Comparison of ENCODE assay signal across 33 cellular contexts in the genomic region with DNA sequence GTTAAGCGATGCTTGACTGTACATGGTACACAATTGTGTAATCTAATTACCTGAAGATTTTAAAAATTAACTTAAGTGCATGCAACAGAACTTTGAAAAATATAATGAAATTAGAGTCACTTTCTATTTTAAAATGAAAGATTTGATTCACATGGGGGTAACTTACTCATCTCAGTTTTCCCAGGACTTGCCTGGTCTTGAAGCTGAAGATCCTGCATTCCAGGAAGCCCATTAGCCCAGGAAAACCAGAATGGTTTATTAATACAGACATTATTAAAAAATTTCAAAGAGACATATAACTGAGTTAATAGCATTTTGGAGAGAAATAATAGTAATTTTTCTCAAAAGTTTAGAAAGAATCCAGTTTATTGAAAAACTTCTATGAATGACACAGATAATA.
"Had no signal": no experiment of that assay in that cellular context is flagged by ENCODE, and none has a peak within 500 bp of the region (broad histone marks: within the 10 kb centered on the region; RNA-seq: fewer than 3 reads in every experiment).

No MANE protein-coding gene starts in this region.

- H3K27ac Mint-ChIP-seq: activated B cell treated with CpG ODN at 0.5 μM for 24 hours; activated CD8-positive, alpha-beta T cell treated with anti-CD3 and anti-CD28 coated beads for 36 hours; activated naive CD8-positive, alpha-beta T cell; activated T-helper 17 cell treated with anti-CD3 and anti-CD28 coated beads, Interleukin-2, amount 50 U/mL, for 72 hours; effector memory CD8-positive, alpha-beta T cell; T-helper 17 cell; T-helper 2 cell treated with Interferon-gamma antibody and Interleukin-4, amounts not matched to agents 5 μg/mL and 100 μg/mL, for 36 hours had no signal

- H3K9me3 ChIP-seq: gastrocnemius medialis, heart left ventricle had no signal

- H3K4me3 Mint-ChIP-seq: activated B cell treated with CpG ODN at 0.5 μM for 24 hours; activated CD8-positive, alpha-beta T cell treated with anti-CD3 and anti-CD28 coated beads for 36 hours; activated naive CD8-positive, alpha-beta T cell; activated T-cell treated with anti-CD3 and anti-CD28 coated beads, Interleukin-2, amount 50 U/mL, for 4 hours; activated T-helper 17 cell treated with anti-CD3 and anti-CD28 coated beads, Interleukin-2, amount 50 U/mL, for 72 hours; effector memory CD8-positive, alpha-beta T cell; T-helper 17 cell; T-helper 2 cell treated with Interferon-gamma antibody and Interleukin-4, amounts not matched to agents 5 μg/mL and 100 μg/mL, for 36 hours had no signal

- H3K4me1 Mint-ChIP-seq: activated B cell treated with CpG ODN at 0.5 μM for 24 hours; activated T-helper 17 cell treated with anti-CD3 and anti-CD28 coated beads, Interleukin-2, amount 50 U/mL, for 72 hours; T-helper 17 cell had no signal

- H3K9me3 Mint-ChIP-seq: activated B cell treated with CpG ODN at 0.5 μM for 24 hours; activated CD8-positive, alpha-beta T cell treated with anti-CD3 and anti-CD28 coated beads for 36 hours; activated T-cell treated with anti-CD3 and anti-CD28 coated beads, Interleukin-2, amount 50 U/mL, for 4 hours; activated T-helper 17 cell treated with anti-CD3 and anti-CD28 coated beads, Interleukin-2, amount 50 U/mL, for 72 hours; effector memory CD8-positive, alpha-beta T cell; T-helper 2 cell treated with Interferon-gamma antibody and Interleukin-4, amounts not matched to agents 5 μg/mL and 100 μg/mL, for 36 hours had no signal

- DNase-seq: activated B cell treated with CpG ODN at 0.5 μM for 24 hours; activated CD4-positive, alpha-beta T cell treated with anti-CD3 and anti-CD28 coated beads for 48 hours; activated CD4-positive, alpha-beta T cell treated with anti-CD3 and anti-CD28 coated beads, Interleukin-2, amount 50 U/mL, for 1 hour; activated CD4-positive, alpha-beta T cell treated with anti-CD3 and anti-CD28 coated beads, Interleukin-2, amount 50 U/mL, for 48 hours; activated CD8-positive, alpha-beta memory T cell treated with anti-CD3 and anti-CD28 coated beads for 24 hours; activated CD8-positive, alpha-beta T cell treated with anti-CD3 and anti-CD28 coated beads for 36 hours; activated effector memory CD4-positive, alpha-beta T cell treated with Interleukin-2 at 50 U/mL for 16 hours; activated gamma-delta T cell treated with Interleukin-2 at 50 U/mL for 16 hours; activated naive CD4-positive, alpha-beta T cell treated with anti-CD3 and anti-CD28 coated beads, Interleukin-2, amount 50 U/mL, for 16 hours; activated naive CD4-positive, alpha-beta T cell treated with Interleukin-2 at 50 U/mL for 16 hours; activated T-cell treated with anti-CD3 and anti-CD28 coated beads, Interleukin-2, amount 50 U/mL, for 4 hours; amniotic stem cell; anterior cingulate cortex; brain microvascular endothelial cell; caudate nucleus; cortex of kidney; dermis blood vessel endothelial cell; effector CD4-positive, alpha-beta T cell; effector memory CD8-positive, alpha-beta T cell; foreskin fibroblast; gastrocnemius medialis; glutamatergic neuron; heart left ventricle; T-helper 17 cell; T1000; WERI-Rb-1 had no signal

- H3K36me3 ChIP-seq: brain microvascular endothelial cell, gastrocnemius medialis, heart left ventricle, WERI-Rb-1 had no signal

- H3K4me1 ChIP-seq: gastrocnemius medialis, heart left ventricle had no signal

- H3K4me3 ChIP-seq: gastrocnemius medialis, heart left ventricle had no signal

- H3K27me3 ChIP-seq: brain microvascular endothelial cell, gastrocnemius medialis had no signal

- H3K27me3 Mint-ChIP-seq: activated CD8-positive, alpha-beta T cell treated with anti-CD3 and anti-CD28 coated beads for 36 hours; effector memory CD8-positive, alpha-beta T cell had no signal

- FAIRE-seq: colon, endothelial cell of umbilical vein had no signal

- ATAC-seq: activated CD4-positive, CD25-positive, alpha-beta regulatory T cell treated with anti-CD3 and anti-CD28 coated beads, Interleukin-2, amount 50 U/mL, for 24 hours; activated CD8-positive, alpha-beta T cell treated with anti-CD3 and anti-CD28 coated beads for 36 hours; activated T-cell treated with anti-CD3 and anti-CD28 coated beads, Interleukin-2, amount 50 U/mL, for 4 hours; activated T-helper 17 cell treated with anti-CD3 and anti-CD28 coated beads, Interleukin-2, amount 50 U/mL, for 72 hours; effector memory CD8-positive, alpha-beta T cell; esophagus mucosa; gastrocnemius medialis; heart left ventricle; T-helper 17 cell had no signal

- H3K36me3 Mint-ChIP-seq: activated naive CD8-positive, alpha-beta T cell had no signal

- H3K27ac ChIP-seq: brain microvascular endothelial cell, gastrocnemius medialis, heart left ventricle, WERI-Rb-1 had no signal
